ENCODE assay signal across 39 cellular contexts in the genomic region with DNA sequence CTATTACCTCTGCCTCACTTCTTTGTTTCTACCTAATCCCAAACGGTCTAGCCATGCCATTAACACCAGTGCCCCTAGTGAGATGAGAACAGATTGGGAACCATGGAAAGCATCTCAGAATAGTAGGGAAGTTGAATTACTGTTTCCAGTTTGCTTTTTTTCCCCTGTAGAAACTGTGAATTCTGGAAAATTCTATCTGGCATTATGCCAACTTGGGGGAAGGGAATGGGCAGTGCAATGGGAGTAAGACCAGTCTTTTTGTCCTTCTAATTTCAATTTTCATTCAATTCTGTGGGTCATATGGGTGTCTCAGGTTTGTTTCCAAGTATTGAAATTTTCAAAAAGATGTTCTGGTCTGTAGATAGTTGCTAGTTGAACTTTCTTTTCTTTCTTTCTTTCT.
"Had no signal": no experiment of that assay in that cellular context is flagged by ENCODE, and none has a peak within 500 bp of the region (broad histone marks: within the 10 kb centered on the region; RNA-seq: fewer than 3 reads in every experiment).

No MANE protein-coding gene starts in this region.

- DNase-seq: activated effector memory CD4-positive, alpha-beta T cell treated with anti-CD3 and anti-CD28 coated beads, Interleukin-2, amount 50 U/mL, for 16 hours; activated effector memory CD4-positive, alpha-beta T cell treated with Interleukin-2 at 50 U/mL for 16 hours; activated gamma-delta T cell; activated gamma-delta T cell treated with Interleukin-2 at 50 U/mL for 16 hours; activated naive CD4-positive, alpha-beta T cell; activated naive CD4-positive, alpha-beta T cell treated with anti-CD3 and anti-CD28 coated beads for 36 hours; activated naive CD4-positive, alpha-beta T cell treated with anti-CD3 and anti-CD28 coated beads, Interleukin-2, amount 10 ng/mL, durations not matched to agents 7 days and 5 days; activated naive CD4-positive, alpha-beta T cell treated with anti-CD3 and anti-CD28 coated beads, Interleukin-2, amount 50 U/mL, for 16 hours; activated naive CD4-positive, alpha-beta T cell treated with Interleukin-2 at 50 U/mL for 16 hours; activated naive CD8-positive, alpha-beta T cell treated with anti-CD3 and anti-CD28 coated beads for 36 hours; activated naive CD8-positive, alpha-beta T cell treated with anti-CD3 and anti-CD28 coated beads, Interleukin-2, amount 10 ng/mL, durations not matched to agents 7 days and 5 days; activated naive CD8-positive, alpha-beta T cell treated with anti-CD3 and anti-CD28 coated beads, Interleukin-2, amount 50 U/mL, for 24 hours; activated T-cell treated with anti-CD3 and anti-CD28 coated beads, Interleukin-2, amount 50 U/mL, for 24 hours; activated T-cell treated with anti-CD3 and anti-CD28 coated beads, Interleukin-2, amount 50 U/mL, for 4 hours; activated T-cell treated with anti-CD3 and anti-CD28 coated beads, Interleukin-2, amount 50 U/mL, for 48 hours; activated T-cell treated with anti-CD3 and anti-CD28 coated beads, Interleukin-2, amount 50 U/mL, for 72 hours; adrenal gland; amniotic stem cell; amygdala; anterior cingulate cortex; aorta; body of pancreas; brain microvascular endothelial cell; caudate nucleus; central memory CD4-positive, alpha-beta T cell; cerebellar nuclear complex had no signal

- H3K4me1 ChIP-seq: adrenal gland, ascending aorta, body of pancreas, breast epithelium had no signal

- H3K36me3 ChIP-seq: adrenal gland, ascending aorta, brain microvascular endothelial cell, breast epithelium, cardiac muscle cell had no signal

- H3K27ac ChIP-seq: adrenal gland, ascending aorta, body of pancreas, brain microvascular endothelial cell, breast epithelium, cardiac muscle cell had no signal

- H3K4me3 ChIP-seq: adrenal gland, ascending aorta, body of pancreas, breast epithelium, cardiac muscle cell had no signal

- H3K27me3 Mint-ChIP-seq: activated naive CD4-positive, alpha-beta T cell treated with anti-CD3 and anti-CD28 coated beads, Interleukin-2, amount 10 ng/mL, durations not matched to agents 7 days and 5 days; activated naive CD4-positive, alpha-beta T cell treated with anti-CD3 and anti-CD28 coated beads, Interleukin-2, amount 50 U/mL, for 24 hours; activated naive CD8-positive, alpha-beta T cell; activated naive CD8-positive, alpha-beta T cell treated with anti-CD3 and anti-CD28 coated beads for 36 hours; activated naive CD8-positive, alpha-beta T cell treated with anti-CD3 and anti-CD28 coated beads, Interleukin-2, amount 10 ng/mL, durations not matched to agents 7 days and 5 days; activated naive CD8-positive, alpha-beta T cell treated with anti-CD3 and anti-CD28 coated beads, Interleukin-2, amount 50 U/mL, for 24 hours; activated T-cell treated with anti-CD3 and anti-CD28 coated beads, Interleukin-2, amount 50 U/mL, for 24 hours; activated T-helper 17 cell treated with anti-CD3 and anti-CD28 coated beads, Interleukin-2, amount 50 U/mL, for 72 hours; brain; central memory CD8-positive, alpha-beta T cell had no signal

- H3K36me3 Mint-ChIP-seq: activated naive CD4-positive, alpha-beta T cell treated with anti-CD3 and anti-CD28 coated beads, Interleukin-2, amount 10 ng/mL, durations not matched to agents 7 days and 5 days; activated naive CD4-positive, alpha-beta T cell treated with anti-CD3 and anti-CD28 coated beads, Interleukin-2, amount 50 U/mL, for 24 hours; activated naive CD8-positive, alpha-beta T cell; activated naive CD8-positive, alpha-beta T cell treated with anti-CD3 and anti-CD28 coated beads for 36 hours; activated naive CD8-positive, alpha-beta T cell treated with anti-CD3 and anti-CD28 coated beads, Interleukin-2, amount 10 ng/mL, durations not matched to agents 7 days and 5 days; brain had no signal

- H3K27me3 ChIP-seq: adrenal gland, ascending aorta, body of pancreas, brain microvascular endothelial cell, breast epithelium, cardiac muscle cell had no signal

- H3K4me3 Mint-ChIP-seq: activated naive CD4-positive, alpha-beta T cell treated with anti-CD3 and anti-CD28 coated beads for 36 hours; activated naive CD4-positive, alpha-beta T cell treated with anti-CD3 and anti-CD28 coated beads, Interleukin-2, amount 10 ng/mL, durations not matched to agents 7 days and 5 days; activated naive CD4-positive, alpha-beta T cell treated with anti-CD3 and anti-CD28 coated beads, Interleukin-2, amount 50 U/mL, for 24 hours; activated naive CD8-positive, alpha-beta T cell; activated naive CD8-positive, alpha-beta T cell treated with anti-CD3 and anti-CD28 coated beads for 36 hours; activated naive CD8-positive, alpha-beta T cell treated with anti-CD3 and anti-CD28 coated beads, Interleukin-2, amount 10 ng/mL, durations not matched to agents 7 days and 5 days; activated naive CD8-positive, alpha-beta T cell treated with anti-CD3 and anti-CD28 coated beads, Interleukin-2, amount 50 U/mL, for 24 hours; activated T-cell treated with anti-CD3 and anti-CD28 coated beads, Interleukin-2, amount 50 U/mL, for 24 hours; activated T-cell treated with anti-CD3 and anti-CD28 coated beads, Interleukin-2, amount 50 U/mL, for 4 hours; activated T-cell treated with anti-CD3 and anti-CD28 coated beads, Interleukin-2, amount 50 U/mL, for 72 hours; activated T-helper 1 cell treated with anti-CD3 and anti-CD28 coated beads, Interleukin-12 subunit alpha, Interleukin-12 subunit beta, Interleukin-2, Interleukin-4 antibody, amounts not matched to agents 30 ng/mL and 10 ng/mL and 1 ng/mL, durations not matched to agents 14 hours and 24 hours and 36 hours; activated T-helper 17 cell treated with anti-CD3 and anti-CD28 coated beads, Interleukin-2, amount 50 U/mL, for 72 hours; brain; central memory CD8-positive, alpha-beta T cell had no signal

- H3K27ac Mint-ChIP-seq: activated naive CD4-positive, alpha-beta T cell treated with anti-CD3 and anti-CD28 coated beads for 36 hours; activated naive CD4-positive, alpha-beta T cell treated with anti-CD3 and anti-CD28 coated beads, Interleukin-2, amount 50 U/mL, for 24 hours; activated naive CD4-positive, alpha-beta T cell treated with anti-CD3 and anti-CD28 coated beads, Interleukin-2, amount 50 U/mL, for 72 hours; activated naive CD8-positive, alpha-beta T cell; activated naive CD8-positive, alpha-beta T cell treated with anti-CD3 and anti-CD28 coated beads for 36 hours; activated naive CD8-positive, alpha-beta T cell treated with anti-CD3 and anti-CD28 coated beads, Interleukin-2, amount 10 ng/mL, durations not matched to agents 7 days and 5 days; activated naive CD8-positive, alpha-beta T cell treated with anti-CD3 and anti-CD28 coated beads, Interleukin-2, amount 50 U/mL, for 24 hours; activated T-cell treated with anti-CD3 and anti-CD28 coated beads, Interleukin-2, amount 50 U/mL, for 24 hours; activated T-cell treated with anti-CD3 and anti-CD28 coated beads, Interleukin-2, amount 50 U/mL, for 72 hours; activated T-helper 1 cell treated with anti-CD3 and anti-CD28 coated beads, Interleukin-12 subunit alpha, Interleukin-12 subunit beta, Interleukin-2, Interleukin-4 antibody, amounts not matched to agents 30 ng/mL and 10 ng/mL and 1 ng/mL, durations not matched to agents 14 hours and 24 hours and 36 hours; activated T-helper 17 cell treated with anti-CD3 and anti-CD28 coated beads, Interleukin-2, amount 50 U/mL, for 72 hours; activated T-helper 2 cell treated with anti-CD3 and anti-CD28 coated beads, Interferon-gamma antibody, Interleukin-2, Interleukin-4, amounts not matched to agents 10 μg/mL and 5 μg/mL and 100 μg/mL, durations not matched to agents 14 hours and 24 hours and 36 hours; brain had no signal

- H3K4me1 Mint-ChIP-seq: activated naive CD4-positive, alpha-beta T cell treated with anti-CD3 and anti-CD28 coated beads, Interleukin-2, amount 10 ng/mL, durations not matched to agents 7 days and 5 days; activated naive CD4-positive, alpha-beta T cell treated with anti-CD3 and anti-CD28 coated beads, Interleukin-2, amount 50 U/mL, for 24 hours; activated naive CD8-positive, alpha-beta T cell treated with anti-CD3 and anti-CD28 coated beads for 36 hours; activated naive CD8-positive, alpha-beta T cell treated with anti-CD3 and anti-CD28 coated beads, Interleukin-2, amount 10 ng/mL, durations not matched to agents 7 days and 5 days; activated naive CD8-positive, alpha-beta T cell treated with anti-CD3 and anti-CD28 coated beads, Interleukin-2, amount 50 U/mL, for 24 hours; activated T-helper 17 cell treated with anti-CD3 and anti-CD28 coated beads, Interleukin-2, amount 50 U/mL, for 72 hours; brain; central memory CD8-positive, alpha-beta T cell had no signal

- FAIRE-seq: astrocyte, bronchial epithelial cell had no signal

- ATAC-seq: activated naive CD4-positive, alpha-beta T cell treated with anti-CD3 and anti-CD28 coated beads, Interleukin-2, amount 50 U/mL, for 72 hours; activated naive CD8-positive, alpha-beta T cell treated with anti-CD3 and anti-CD28 coated beads, Interleukin-2, amount 50 U/mL, for 24 hours; activated T-cell treated with anti-CD3 and anti-CD28 coated beads, Interleukin-2, amount 50 U/mL, for 4 hours; activated T-cell treated with anti-CD3 and anti-CD28 coated beads, Interleukin-2, amount 50 U/mL, for 72 hours; activated T-helper 17 cell treated with anti-CD3 and anti-CD28 coated beads, Interleukin-2, amount 50 U/mL, for 72 hours; body of pancreas had no signal
